In genomic region chr2:194556639-194557038, GRCh38 we compare ENCODE assay signal across 19 cellular contexts.
"Had no signal": no experiment of that assay in that cellular context is flagged by ENCODE, and none has a peak within 500 bp of the region (broad histone marks: within the 10 kb centered on the region; RNA-seq: fewer than 3 reads in every experiment).

No MANE protein-coding gene starts in this region.

- H3K4me3 ChIP-seq: lower lobe of right lung, pancreas, right lobe of liver, suprapubic skin, vagina had no signal

- H3K4me1 ChIP-seq: lower lobe of right lung, pancreas, right lobe of liver, suprapubic skin, vagina had no signal

- ATAC-seq: effector memory CD8-positive, alpha-beta T cell; left ventricle myocardium superior; lower lobe of right lung; natural killer cell; pancreas; right lobe of liver; stimulated activated naive B cell treated with anti-CD40 and anti-IgM and Interleukin-4, amounts not matched to agents 10 μg/mL and 1 μg/mL and 100 μg/mL, for 72 hours had no signal

- DNase-seq: cortex of kidney; effector memory CD8-positive, alpha-beta T cell; hypothalamus; left ventricle myocardium superior; lower lobe of right lung; natural killer cell; occipital lobe; pancreas; right lobe of liver; small intestine; stimulated activated CD4-positive, alpha-beta T cell treated with anti-CD3 and anti-CD28 coated beads, Interleukin-15, amount 100 ng/mL, for 24 hours; stimulated activated CD4-positive, alpha-beta T cell treated with anti-CD3 and anti-CD28 coated beads, Interleukin-2, amount 100 ng/mL, for 48 hours; stimulated activated naive B cell treated with anti-CD40 and anti-IgM and Interleukin-4, amounts not matched to agents 10 μg/mL and 1 μg/mL and 100 μg/mL, for 72 hours; trophoblast cell had no signal

- H3K36me3 ChIP-seq: lower lobe of right lung, pancreas, right lobe of liver, suprapubic skin, vagina had no signal

- H3K9me3 ChIP-seq: lower lobe of right lung, pancreas, right lobe of liver, suprapubic skin, vagina had no signal

- H3K27me3 ChIP-seq: pancreas, right lobe of liver, suprapubic skin, vagina had no signal

- FAIRE-seq: endometrium, frontal cortex, keratinocyte, pancreas, small intestine had no signal

- H3K27ac ChIP-seq: lower lobe of right lung, pancreas, right lobe of liver, suprapubic skin, vagina had no signal
